9 cellular contexts compared by ENCODE assay signal in the genomic region with DNA sequence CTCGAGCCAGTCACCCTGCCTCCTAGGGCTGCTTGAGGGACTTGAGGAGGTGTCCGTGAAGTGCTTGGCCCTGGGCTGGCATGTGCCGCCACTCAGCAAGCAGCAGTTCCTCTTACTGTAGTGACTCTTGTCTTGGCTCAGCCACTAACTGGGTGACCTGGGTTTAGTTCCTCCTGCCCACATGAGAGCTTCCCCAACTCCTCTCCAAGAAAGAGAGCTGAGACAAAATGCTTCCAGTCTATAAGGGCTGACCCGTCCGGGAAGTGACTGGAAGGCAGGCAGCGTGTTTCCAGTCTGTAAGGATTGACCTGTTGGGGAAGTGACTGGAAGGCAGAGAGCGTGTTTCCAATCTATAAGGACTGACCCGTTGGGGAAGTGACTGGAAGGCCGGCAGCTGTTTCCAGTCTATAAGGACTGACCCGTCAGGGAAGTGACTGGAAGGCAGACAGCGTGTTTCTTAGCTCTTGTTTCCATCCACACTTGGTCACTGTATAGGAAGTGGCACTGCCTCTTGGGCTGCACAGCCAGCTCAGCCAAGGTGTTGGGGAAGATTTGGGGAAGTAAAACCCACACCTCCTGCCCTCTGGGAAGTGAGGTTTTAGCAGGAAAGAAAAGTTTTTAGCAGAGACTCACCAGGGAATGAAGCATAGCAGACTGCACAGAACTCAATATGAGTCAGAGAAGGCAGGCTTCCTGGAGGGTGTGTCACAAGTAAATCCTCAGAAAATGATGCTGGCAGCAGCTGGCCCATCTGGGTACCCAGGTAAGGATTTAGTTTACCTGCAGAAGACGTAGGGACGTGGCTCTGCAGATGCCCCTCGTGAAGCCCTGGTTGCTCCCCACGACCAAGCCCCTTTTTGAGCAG. TPM values are rescaled to one million over a fixed set of nuclear protein-coding genes. Genes with fewer than 3 reads are reported as not detected.
A peak's percentile ranks its signal among the peaks of the same experiment; 100 is the strongest.
DNase-seq lines count a peak whose midpoint lies in the region; ATAC-seq and TF ChIP-seq lines count a peak whose summit lies in the region.
"Had no signal": no experiment of that assay in that cellular context is flagged by ENCODE, and none has a peak within 500 bp of the region (broad histone marks: within the 10 kb centered on the region; RNA-seq: fewer than 3 reads in every experiment).

No MANE protein-coding gene starts in this region.

- DNase-seq in Right ventricle myocardium inferior (ENCODE audit: missing footprints) (peak; percentile 85), right atrium auricular region (ENCODE audit: low spot score) (no peak), astrocyte of the spinal cord (ENCODE audit: low read depth, low spot score) (peak; percentile 22), left lung (peak; percentile 87 to 91), HT-29 (ENCODE audit: low spot score) (no peak)
- DNase-seq: activated naive CD8-positive, alpha-beta T cell treated with anti-CD3 and anti-CD28 coated beads for 36 hours had no signal

- peaks cover 0 to 29% of the 10 kb centered on the region in 2 donors for H3K4me1 ChIP-seq in right atrium auricular region
- H3K4me1 ChIP-seq in left lung, result peaks cover 6 to 69% of the 10 kb centered on the region in 2 donors

- TF ChIP-seq CTCF in right atrium auricular region (IDR thresholded peaks at IDR 0.05) (no peak), astrocyte of the spinal cord (IDR thresholded peaks at IDR 0.05; ENCODE audit: low read depth, low read length) (no peak), left lung (IDR thresholded peaks at IDR 0.05) (no peak)

- ATAC-seq in Right ventricle myocardium inferior (peak; percentile 55), left lung (peak; percentile 76), HG02970 (IDR thresholded peaks at IDR 0.05; ENCODE audit: low FRiP score, unreplicated experiment) (no peak), HG03460 (IDR thresholded peaks at IDR 0.05; ENCODE audit: unreplicated experiment) (no peak), GM21526 (IDR thresholded peaks at IDR 0.05; ENCODE audit: low FRiP score, unreplicated experiment) (no peak)

- H3K36me3 ChIP-seq in right atrium auricular region (peaks cover 98% of the 10 kb centered on the region), left lung (peaks cover 0 to 97% of the 10 kb centered on the region in 2 donors)

- in situ Hi-C loops in astrocyte of the spinal cord (cut with HindIII; ENCODE audit: low sequenced_read_pairs), result no loop called here

- no peak overlapping the region for H3K4me3 ChIP-seq in right atrium auricular region
- H3K4me3 ChIP-seq in astrocyte of the spinal cord (ENCODE audit: low read depth, low read length), result no peak overlapping the region
- no peak overlapping the region for H3K4me3 ChIP-seq in left lung

- no peaks in the 10 kb centered on the region for H3K27me3 ChIP-seq in right atrium auricular region
- no peaks in the 10 kb centered on the region for H3K27me3 ChIP-seq in left lung

- intact Hi-C loops in Right ventricle myocardium inferior (cut with DNase I) (no loop called here), left lung (cut with DNase I) (no loop called here)

- H3K9me3 ChIP-seq in right atrium auricular region, result no peaks in the 10 kb centered on the region
- H3K9me3 ChIP-seq in left lung, result no peaks in the 10 kb centered on the region

- H3K27ac ChIP-seq in right atrium auricular region (peak overlapping the region in 1 of 2 donors; percentile 46), left lung (peak overlapping the region; percentile 69 to 98)

RNA-seq across cellular contexts. Expression of gene PPIF, which starts 53.2 kb away (rescaled TPM):
- total RNA-seq in Right ventricle myocardium inferior (151 TPM), right atrium auricular region (10 to 100 TPM; 63.0 to 87.6 TPM), left lung (10 to 100 TPM; 32.9 to 75.6 TPM)
- 58.3 and 65.8 TPM in 2 replicates for total RNA-seq in HT-29 (2014; rRNA removed; shearing (Covaris generic))

Comparison
In these comparisons a context has a peak if more than half of its experiments do, and no peak if none do; other contexts are left out.
1. DNase-seq: peak in Right ventricle myocardium inferior (single experiment), astrocyte of the spinal cord (single experiment) and left lung (2 of 2); none in right atrium auricular region (single experiment) and HT-29 (single experiment).
2. ATAC-seq: peak in Right ventricle myocardium inferior (single experiment) and left lung (single experiment); none in HG02970 (single experiment), HG03460 (single experiment) and GM21526 (single experiment).